2 cellular contexts compared by ENCODE assay signal in genomic region chr7:122836286-122836685, GRCh38. TPM values are rescaled to one million over a fixed set of nuclear protein-coding genes. Genes with fewer than 3 reads are reported as not detected.
"Had no signal": no experiment of that assay in that cellular context is flagged by ENCODE, and none has a peak within 500 bp of the region (broad histone marks: within the 10 kb centered on the region; RNA-seq: fewer than 3 reads in every experiment).

No MANE protein-coding gene starts in this region.

RNA-seq across cellular contexts. Expression of gene CADPS2, which starts 50.0 kb away (rescaled TPM):
- total RNA-seq: OCI-LY7, SJCRH30 had no signal
